8 cellular contexts compared by ENCODE assay signal in the genomic region with DNA sequence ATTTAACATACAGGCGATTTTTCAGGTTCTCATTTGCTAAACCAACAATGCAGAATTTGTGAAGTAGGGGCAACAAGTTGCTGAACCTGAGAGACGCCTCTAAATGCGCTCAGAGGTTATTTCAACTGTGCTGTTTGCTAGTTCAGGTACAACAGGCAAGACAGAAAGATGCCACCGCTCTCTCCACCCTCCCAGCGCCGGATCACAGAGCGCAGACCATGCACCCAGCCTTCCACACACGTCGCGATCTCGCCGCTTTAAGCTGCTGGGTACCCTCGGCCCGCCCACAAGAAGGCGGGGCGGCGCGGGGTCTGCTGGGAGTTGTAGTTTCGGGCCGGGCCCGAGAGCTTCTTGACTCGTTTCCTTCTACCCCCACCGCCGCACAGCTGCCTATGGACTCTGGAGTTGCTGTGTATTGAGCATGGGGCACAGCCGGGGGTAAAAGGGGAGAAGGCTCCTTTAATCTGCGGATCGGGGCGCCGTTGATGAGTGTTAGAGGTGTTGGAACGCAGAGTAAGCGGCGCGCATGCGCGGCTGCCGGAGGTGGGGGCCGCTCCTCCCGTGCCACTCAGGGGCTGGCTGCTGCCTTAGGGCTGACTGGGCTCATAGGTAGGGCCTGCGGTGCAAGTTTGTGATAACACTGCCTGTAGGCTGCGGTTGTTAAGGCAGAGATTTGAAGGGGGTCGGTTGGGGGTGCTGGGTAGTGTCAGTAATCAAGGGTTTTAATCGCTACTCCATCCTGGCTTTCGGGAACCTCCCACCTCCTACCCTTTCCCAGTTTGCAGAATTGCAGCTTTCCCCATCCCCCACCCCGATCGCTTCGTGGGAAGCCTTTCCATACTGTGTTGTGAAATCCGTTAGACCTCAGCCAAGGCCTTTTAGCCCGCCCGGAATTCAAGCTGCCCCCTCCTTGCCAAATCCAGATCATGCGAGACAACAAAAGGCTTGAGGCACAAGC. TPM values are rescaled to one million over a fixed set of nuclear protein-coding genes. Genes with fewer than 3 reads are reported as not detected.
DNase-seq lines count a peak whose midpoint lies in the region; ATAC-seq and TF ChIP-seq lines count a peak whose summit lies in the region.

No MANE protein-coding gene starts in this region.

- intact Hi-C loops in head of caudate nucleus (cut with DNase I), result loop anchor here (1.0 kb wide), 1 partner anchor 40 kb away; a partner anchor contains a TSS
- intact Hi-C loops in ovary (cut with DNase I), result loop anchor here in 3 of 4 donors (5.0 kb wide), 2 partner anchors 36 to 41 kb away; a partner anchor contains a TSS

- peak overlapping the region; percentile 76 for H3K4me3 ChIP-seq in GM06990 (replicated peaks; ENCODE audit: low read depth, low read length)
- H3K4me3 ChIP-seq in ovary, result peak overlapping the region; percentile 67
- H3K4me3 ChIP-seq in thoracic aorta, result peak overlapping the region; percentile 80

- H3K9me3 ChIP-seq in ovary (no peaks in the 10 kb centered on the region), thoracic aorta (no peaks in the 10 kb centered on the region)

- no peak for TF ChIP-seq EP300 in ovary (IDR thresholded peaks at IDR 0.05)

- H3K36me3 Mint-ChIP-seq in activated naive CD8-positive, alpha-beta T cell treated with anti-CD3 and anti-CD28 coated beads for 36 hours, result no peaks in the 10 kb centered on the region

- peak; percentile 99 for ATAC-seq in HG02610 (IDR thresholded peaks at IDR 0.05; ENCODE audit: unreplicated experiment)
- peak; percentile 82 for ATAC-seq in thoracic aorta (ENCODE audit: insufficient number of reproducible peaks, low FRiP score, low read depth)

- DNase-seq in GM06990 (ENCODE audit: extremely low read depth, insufficient read length), result peak; percentile 85
- peak; percentile 90 for DNase-seq in NCI-H1092 treated with DMSO at 0.1 percent for 48 hours (lab: John Stamatoyannopoulos, UW)
- peak; percentile 35 for DNase-seq in SKM-1 treated with dmso at 0.1 percent for 144 hours (lab: John Stamatoyannopoulos, UW; ENCODE audit: unreplicated experiment)
- peak; percentile 87 for DNase-seq in activated naive CD8-positive, alpha-beta T cell treated with anti-CD3 and anti-CD28 coated beads for 36 hours
- peak; percentile 82 to 97 (median 93) for DNase-seq in head of caudate nucleus
- DNase-seq in ovary, result peak; percentile 85 to 92 (median 90)
- DNase-seq in thoracic aorta (ENCODE audit: low spot score), result peak; percentile 64

- peak; percentile 16 for TF ChIP-seq POLR2A in ovary (IDR thresholded peaks at IDR 0.05)

- peak overlapping the region; percentile 83 for H3K27ac Mint-ChIP-seq in activated naive CD8-positive, alpha-beta T cell treated with anti-CD3 and anti-CD28 coated beads for 36 hours

- H3K36me3 ChIP-seq in GM06990 (ENCODE audit: control insufficient read depth, insufficient read depth, low read length) (no peaks in the 10 kb centered on the region), ovary (no peaks in the 10 kb centered on the region), thoracic aorta (no peaks in the 10 kb centered on the region)

- H3K4me1 ChIP-seq in ovary (ENCODE audit: insufficient read depth) (peaks cover 2% of the 10 kb centered on the region), thoracic aorta (ENCODE audit: control insufficient read depth in 1 of 2, low read depth in 2 of 2) (peaks cover 6 to 13% of the 10 kb centered on the region in 2 donors)

- H3K27me3 ChIP-seq in GM06990 (replicated peaks; ENCODE audit: control insufficient read depth, insufficient read depth, low read length) (no peaks in the 10 kb centered on the region), ovary (no peaks in the 10 kb centered on the region), thoracic aorta (replicated peaks; ENCODE audit: insufficient read depth) (no peaks in the 10 kb centered on the region)

- H3K9me3 Mint-ChIP-seq in activated naive CD8-positive, alpha-beta T cell treated with anti-CD3 and anti-CD28 coated beads for 36 hours, result no peaks in the 10 kb centered on the region

- peaks cover 4% of the 10 kb centered on the region for H3K4me1 Mint-ChIP-seq in activated naive CD8-positive, alpha-beta T cell treated with anti-CD3 and anti-CD28 coated beads for 36 hours

- WGBS in ovary, 3 donors, result 1% methylated on average over 49 to 50 of the region's 50 CpGs

- TF ChIP-seq CTCF in GM06990 (IDR thresholded peaks at IDR 0.05; ENCODE audit: insufficient read depth, low read length, poor library complexity, severe bottlenecking), result no peak
- no peak for TF ChIP-seq CTCF in ovary (IDR thresholded peaks at IDR 0.05)
- no peak for TF ChIP-seq CTCF in thoracic aorta (IDR thresholded peaks at IDR 0.05)

- H3K27ac ChIP-seq in ovary (peak overlapping the region; percentile 67 to 86), thoracic aorta (peak overlapping the region; percentile 78 to 88)

- peak overlapping the region; percentile 89 for H3K4me3 Mint-ChIP-seq in activated naive CD8-positive, alpha-beta T cell treated with anti-CD3 and anti-CD28 coated beads for 36 hours

- peaks cover 39% of the 10 kb centered on the region for H3K27me3 Mint-ChIP-seq in activated naive CD8-positive, alpha-beta T cell treated with anti-CD3 and anti-CD28 coated beads for 36 hours

RNA-seq across cellular contexts. Expression of a gene that starts 40.3 kb away (rescaled TPM):
- under 1 TPM; 0.48 to 0.72 TPM for total RNA-seq in activated naive CD8-positive, alpha-beta T cell treated with anti-CD3 and anti-CD28 coated beads for 36 hours
- total RNA-seq in ovary (10 to 100 TPM in 6 of 7 donors, 1 to 10 TPM in 1; 7.9 to 24.5 (median 19.4) TPM), thoracic aorta (10 to 100 TPM; 48.1 to 79.7 TPM)
- polyA plus RNA-seq in ovary, result 10 to 100 TPM in 1 of 2 donors, 1 to 10 TPM in 1; 7.4 to 12.9 TPM

Comparison
In these comparisons a context has a peak if more than half of its experiments do, and no peak if none do; other contexts are left out.
1. Peak in every context shown above with its lines: DNase-seq, ATAC-seq, H3K4me3 ChIP-seq and H3K27ac ChIP-seq.
2. DNase-seq: peak in every context shown above with its lines; median percentile 93 in head of caudate nucleus; 90 in NCI-H1092 treated with DMSO at 0.1 percent for 48 hours; 90 in ovary; 87 in activated naive CD8-positive, alpha-beta T cell treated with anti-CD3 and anti-CD28 coated beads for 36 hours; 85 in GM06990; 64 in thoracic aorta; 35 in SKM-1 treated with dmso at 0.1 percent for 144 hours.
3. RNA of a gene that starts 40.3 kb away (total RNA-seq): 48.1 to 79.7 TPM in thoracic aorta and 7.9 to 24.5 TPM in ovary; 0.48 to 0.72 TPM in activated naive CD8-positive, alpha-beta T cell treated with anti-CD3 and anti-CD28 coated beads for 36 hours; every median in the first group is over 4 times any median in the second.